In genomic region chr1:155140630-155140953, GRCh38 we compare ENCODE assay signal across 1 cellular context.
TF ChIP-seq lines count a peak whose summit lies in the region.

No MANE protein-coding gene starts in this region.

TF ChIP-seq in HCT116, 20 proteins besides CTCF, POLR2A, EP300 and RAD21 (continued from another document):
- TF ChIP-seq ATF3 (IDR thresholded peaks at IDR 0.05) (no peak), ZBTB33 (IDR thresholded peaks at IDR 0.05; ENCODE audit: extremely low read depth, insufficient replicate concordance, low read length) (no peak), FOSL1 (IDR thresholded peaks at IDR 0.05; ENCODE audit: low read depth) (no peak), POLR2AphosphoS5 (IDR thresholded peaks at IDR 0.05; ENCODE audit: low read depth, low read length) (no peak), JUND (IDR thresholded peaks at IDR 0.05) (no peak), MAX (IDR thresholded peaks at IDR 0.05) (no peak), CBX3 (IDR thresholded peaks at IDR 0.05; ENCODE audit: low read depth) (no peak), ZFX (IDR thresholded peaks at IDR 0.05) (no peak), SIN3A (IDR thresholded peaks at IDR 0.05; ENCODE audit: low read depth) (no peak), ZNF274 (IDR thresholded peaks at IDR 0.05; ENCODE audit: low read depth, low read length) (no peak), REST (IDR thresholded peaks at IDR 0.05; ENCODE audit: low read depth) (no peak), SRF (IDR thresholded peaks at IDR 0.05; ENCODE audit: low read depth) (no peak), CEBPB (IDR thresholded peaks at IDR 0.05; ENCODE audit: low read depth) (no peak), EGR1 (IDR thresholded peaks at IDR 0.05; ENCODE audit: low read depth) (no peak)
